9 cellular contexts compared by ENCODE assay signal in the genomic region with DNA sequence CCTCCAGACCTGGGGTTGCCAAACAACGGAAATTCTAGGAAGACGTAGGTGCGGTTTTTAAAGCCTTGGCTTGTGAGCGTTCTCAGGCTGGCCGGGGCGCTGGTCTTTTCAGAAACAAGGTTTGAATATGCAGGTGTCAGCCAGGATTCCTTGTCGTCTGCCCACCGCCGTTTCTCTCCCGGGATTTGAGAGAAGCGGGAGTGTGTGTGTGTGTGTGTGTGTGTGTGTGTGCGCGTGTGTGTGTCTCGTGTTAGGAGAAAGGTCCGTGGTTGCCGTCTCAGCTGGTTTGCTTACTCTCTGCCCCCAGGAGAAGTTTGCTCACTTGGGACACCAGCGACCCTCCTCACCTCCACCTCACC. TPM values are rescaled to one million over a fixed set of nuclear protein-coding genes. Genes with fewer than 3 reads are reported as not detected.
DNase-seq lines count a peak whose midpoint lies in the region; ATAC-seq and TF ChIP-seq lines count a peak whose summit lies in the region.
"Had no signal": no experiment of that assay in that cellular context is flagged by ENCODE, and none has a peak within 500 bp of the region (broad histone marks: within the 10 kb centered on the region; RNA-seq: fewer than 3 reads in every experiment).

No MANE protein-coding gene starts in this region.

- no peaks in the 10 kb centered on the region for H3K79me1 ChIP-seq in mesenchymal stem cell (replicated peaks; ENCODE audit: low read length, poor library complexity, severe bottlenecking)

- no peak overlapping the region for H3K9ac ChIP-seq in GM23248
- H3K9ac ChIP-seq in mesenchymal stem cell (ENCODE audit: low read length), result no peak overlapping the region

- POLR2A ChIA-PET in AG04449 (lab: Yijun Ruan, JAX), result no interaction called here
- POLR2A ChIA-PET in activated CD8-positive, alpha-beta T cell treated with anti-CD3 and anti-CD28 coated beads, Interleukin-2, amount 10 ng/mL, durations not matched to agents 7 days and 5 days (lab: Charles Lee), result no interaction called here

- no peak overlapping the region for H4K91ac ChIP-seq in mesenchymal stem cell (ENCODE audit: low read length)

- peaks cover 9% of the 10 kb centered on the region for H3K9me3 Mint-ChIP-seq in activated CD8-positive, alpha-beta T cell treated with anti-CD3 and anti-CD28 coated beads, Interleukin-2, amount 10 ng/mL, durations not matched to agents 7 days and 5 days (ENCODE audit: insufficient read depth)

- H3K36me3 Mint-ChIP-seq in activated CD8-positive, alpha-beta T cell treated with anti-CD3 and anti-CD28 coated beads, Interleukin-2, amount 10 ng/mL, durations not matched to agents 7 days and 5 days (ENCODE audit: low read depth), result peaks cover 20% of the 10 kb centered on the region

- CTCF ChIA-PET in AG04449 (lab: Yijun Ruan, JAX), result interaction anchor here (1.6 kb wide), 1 partner anchor 127 kb away, joined by 8 read pairs; no protein-coding TSS in a partner anchor
- CTCF ChIA-PET in activated CD8-positive, alpha-beta T cell treated with anti-CD3 and anti-CD28 coated beads, Interleukin-2, amount 10 ng/mL, durations not matched to agents 7 days and 5 days (lab: Charles Lee), result no interaction called here

- DNase-seq in AG04449 (ENCODE audit: low read depth, low spot score) (no peak), GM23248 (no peak), mesenchymal stem cell (no peak), substantia nigra (lab: John Stamatoyannopoulos, UW) (no peak)
- DNase-seq in activated CD8-positive, alpha-beta T cell treated with anti-CD3 and anti-CD28 coated beads, Interleukin-2, amount 10 ng/mL, durations not matched to agents 7 days and 5 days, result no peak
- DNase-seq: dermis blood vessel endothelial cell had no signal

- no peaks in the 10 kb centered on the region for H3K79me2 ChIP-seq in GM23248 (ENCODE audit: insufficient read depth)

- H3K9me3 ChIP-seq in GM23248 (ENCODE audit: low read depth) (no peaks in the 10 kb centered on the region), mesenchymal stem cell (ENCODE audit: control insufficient read depth, low read length) (no peaks in the 10 kb centered on the region)

- no peak overlapping the region for H3K23ac ChIP-seq in mesenchymal stem cell (ENCODE audit: low read length in 2 of 2)

- no peak overlapping the region for H2BK15ac ChIP-seq in mesenchymal stem cell (ENCODE audit: low read depth, poor library complexity, severe bottlenecking)

- H2BK120ac ChIP-seq in mesenchymal stem cell (ENCODE audit: low read depth, low read length), result no peak overlapping the region

- H3K4me2 ChIP-seq in GM23248 (ENCODE audit: unreplicated experiment), result no peak overlapping the region
- peak overlapping the region; percentile 94 for H3K4me2 ChIP-seq in mesenchymal stem cell (ENCODE audit: low read length, poor library complexity, severe bottlenecking)

- H3K4me1 Mint-ChIP-seq in activated CD8-positive, alpha-beta T cell treated with anti-CD3 and anti-CD28 coated beads, Interleukin-2, amount 10 ng/mL, durations not matched to agents 7 days and 5 days (ENCODE audit: low read depth), result peaks cover 34% of the 10 kb centered on the region

- H3K36me3 ChIP-seq in GM23248 (ENCODE audit: low read depth) (no peaks in the 10 kb centered on the region), mesenchymal stem cell (ENCODE audit: control insufficient read depth in 1 of 2, insufficient read depth in 2 of 2, low read depth in 1 of 2, low read length in 2 of 2) (peaks cover 0 to 4% of the 10 kb centered on the region in 2 experiments)

- WGBS in GM23248 (ENCODE audit: low coverage in 1 of 2, low lambda C conversion rate in 2 of 2, missing lambda C conversion rate in 2 of 2), 2 experiments, result 1% methylated on average over 17 of the region's 17 CpGs
- 6% methylated on average over 12 of the region's 17 CpGs for WGBS in mesenchymal stem cell

- TF ChIP-seq CTCF in AG04449 (IDR thresholded peaks at IDR 0.05; ENCODE audit: insufficient read depth, low read length, missing control alignments), result no peak

- H3K4me3 ChIP-seq in AG04449 (ENCODE audit: low read depth, low read length), result peak overlapping the region; percentile 64
- no peak overlapping the region for H3K4me3 ChIP-seq in GM23248
- H3K4me3 ChIP-seq in mesenchymal stem cell (ENCODE audit: insufficient read depth in 1 of 2, low read depth in 1 of 2, low read length in 2 of 2), result peak overlapping the region in 1 of 2 experiments; percentile 81

- H3K27me3 ChIP-seq in GM23248 (replicated peaks; ENCODE audit: insufficient read depth), result peaks cover 87% of the 10 kb centered on the region
- H3K27me3 ChIP-seq in mesenchymal stem cell (ENCODE audit: control insufficient read depth in 1 of 2, insufficient read depth in 1 of 2, low read length in 2 of 2), result peaks cover 88 to 92% of the 10 kb centered on the region in 2 experiments

- H2BK12ac ChIP-seq in mesenchymal stem cell (ENCODE audit: low read length in 2 of 2), result no peak overlapping the region

- H3K4me3 Mint-ChIP-seq in activated CD8-positive, alpha-beta T cell treated with anti-CD3 and anti-CD28 coated beads, Interleukin-2, amount 10 ng/mL, durations not matched to agents 7 days and 5 days, result peak overlapping the region; percentile 49

- no peak overlapping the region for H3K4ac ChIP-seq in mesenchymal stem cell (ENCODE audit: low read depth in 1 of 2, low read length in 2 of 2)

- H4K8ac ChIP-seq in mesenchymal stem cell (ENCODE audit: low read length), result no peak overlapping the region

- no peak overlapping the region for H3K27ac ChIP-seq in GM23248
- no peak overlapping the region for H3K27ac ChIP-seq in mesenchymal stem cell (ENCODE audit: low read length, poor library complexity, severe bottlenecking)
- no peak overlapping the region for H3K27ac ChIP-seq in substantia nigra (ENCODE audit: low read depth, low read length, poor library complexity, severe bottlenecking)

- no peak overlapping the region for H2AK5ac ChIP-seq in mesenchymal stem cell (ENCODE audit: low read length, severe bottlenecking)

- H3K18ac ChIP-seq in mesenchymal stem cell (ENCODE audit: low read depth in 1 of 2, low read length in 2 of 2), result no peak overlapping the region

- peaks cover 86% of the 10 kb centered on the region for H3K27me3 Mint-ChIP-seq in activated CD8-positive, alpha-beta T cell treated with anti-CD3 and anti-CD28 coated beads, Interleukin-2, amount 10 ng/mL, durations not matched to agents 7 days and 5 days (ENCODE audit: low read depth)

- H2AFZ ChIP-seq in GM23248 (peak overlapping the region; percentile 90; the same call in 1 of the 2 replicates), mesenchymal stem cell (ENCODE audit: low read depth, low read length) (no peak overlapping the region)

- H3F3A ChIP-seq in GM23248 (ENCODE audit: insufficient read depth), result no peaks in the 10 kb centered on the region

- no peaks in the 10 kb centered on the region for H4K20me1 ChIP-seq in GM23248 (ENCODE audit: insufficient read depth)

- in situ Hi-C loops in GM23248 (cut with MboI), result loop anchor here (25.0 kb wide), 1 partner anchor 572 kb away; no protein-coding TSS in a partner anchor

- no peak for ATAC-seq in activated CD8-positive, alpha-beta T cell treated with anti-CD3 and anti-CD28 coated beads, Interleukin-2, amount 10 ng/mL, durations not matched to agents 7 days and 5 days
- no peak for ATAC-seq in HG03159 (IDR thresholded peaks at IDR 0.05; ENCODE audit: unreplicated experiment)
- ATAC-seq in GM18909 (IDR thresholded peaks at IDR 0.05; ENCODE audit: poor library complexity, unreplicated experiment), result no peak
- ATAC-seq in HG03354 (IDR thresholded peaks at IDR 0.05; ENCODE audit: poor library complexity, severe bottlenecking, unreplicated experiment), result no peak

- no peak overlapping the region for H3K27ac Mint-ChIP-seq in activated CD8-positive, alpha-beta T cell treated with anti-CD3 and anti-CD28 coated beads, Interleukin-2, amount 10 ng/mL, durations not matched to agents 7 days and 5 days

- H3K4me1 ChIP-seq in GM23248 (ENCODE audit: insufficient read depth), result peaks cover 6% of the 10 kb centered on the region
- H3K4me1 ChIP-seq in mesenchymal stem cell (ENCODE audit: control insufficient read depth, insufficient read depth, low read depth, low read length), result peaks cover 39% of the 10 kb centered on the region

- H3K9me2 ChIP-seq in GM23248 (ENCODE audit: insufficient read depth), result no peaks in the 10 kb centered on the region

- H2BK5ac ChIP-seq in mesenchymal stem cell (ENCODE audit: low read depth, low read length, poor library complexity, severe bottlenecking), result no peak overlapping the region

- H3K14ac ChIP-seq in mesenchymal stem cell (ENCODE audit: low read length in 2 of 2), result no peak overlapping the region

RNA-seq across cellular contexts. Expression of a gene that starts 1.0 kb away (rescaled TPM):
- not detected in 2 replicates for total RNA-seq in GM23248 (2014; rRNA removed; shearing (Covaris generic))
- 0.01 TPM in 2 replicates for polyA plus RNA-seq in GM23248 (2016; fragmentation: Nextera tagmentation; extraction: Ambion mirVana)
- not detected for total RNA-seq in activated CD8-positive, alpha-beta T cell treated with anti-CD3 and anti-CD28 coated beads, Interleukin-2, amount 10 ng/mL, durations not matched to agents 7 days and 5 days
- under 0.01 TPM for polyA plus RNA-seq in mesenchymal stem cell (2013, experiment 1 of 2)
- polyA plus RNA-seq in mesenchymal stem cell (2013, experiment 2 of 2), result under 0.01 TPM
